Comparison of ENCODE assay signal across 25 cellular contexts in the genomic region with DNA sequence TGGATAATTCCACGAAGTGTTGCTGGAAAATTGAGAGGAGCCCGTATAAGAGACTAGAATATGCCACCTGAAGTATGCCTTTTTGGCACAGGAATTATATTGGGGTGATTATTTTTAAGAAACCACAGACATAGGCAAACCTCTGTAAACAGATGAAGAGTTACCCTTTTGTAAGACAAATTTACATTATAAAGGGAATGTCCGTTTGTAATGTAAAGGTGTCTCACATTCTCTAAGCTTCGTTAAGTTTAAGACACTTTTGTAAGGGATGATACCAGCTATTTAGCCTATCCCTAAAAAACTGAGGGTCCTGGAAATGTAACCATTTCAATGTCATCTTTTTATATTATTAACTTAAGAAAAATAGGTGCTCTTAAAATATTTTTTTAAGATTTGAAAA.
DNase-seq lines count a peak whose midpoint lies in the region; ATAC-seq and TF ChIP-seq lines count a peak whose summit lies in the region.
"Had no signal": no experiment of that assay in that cellular context is flagged by ENCODE, and none has a peak within 500 bp of the region (broad histone marks: within the 10 kb centered on the region; RNA-seq: fewer than 3 reads in every experiment).

No MANE protein-coding gene starts in this region.

- 67 to 75% (median 70%) methylated on average over 4 of the region's 4 CpGs for WGBS in spleen, 5 donors

- H3K4me3 Mint-ChIP-seq in WTC11 = 0 out of 2 replicates have a peak overlapping the region, but pooled peaks have one; percentile 6
- H3K4me3 Mint-ChIP-seq: CD14-positive monocyte; CD4-positive, alpha-beta memory T cell; CD4-positive, CD25-positive, alpha-beta regulatory T cell; CD8-positive, alpha-beta memory T cell had no signal

- intact Hi-C loops in spleen (cut with DNase I; ENCODE audit: low total_unique reads) = no loop called here

- TF ChIP-seq CTCF in WTC11 (IDR thresholded peaks at IDR 0.05) (no peak), spleen (IDR thresholded peaks at IDR 0.05 in 8 of 11, conservative IDR thresholded peaks at IDR 0.05 in 3 of 11) (no peak)

- no peak for TF ChIP-seq POLR2A in spleen (IDR thresholded peaks at IDR 0.05)

- no peaks in the 10 kb centered on the region for H3K27me3 ChIP-seq in HUES48 (ENCODE audit: control insufficient read depth, insufficient read depth, low read length)
- no peaks in the 10 kb centered on the region for H3K27me3 ChIP-seq in iPS-18a (ENCODE audit: control insufficient read depth, insufficient read depth, low read length)
- no peaks in the 10 kb centered on the region for H3K27me3 ChIP-seq in spleen (replicated peaks in 1 of 7)
- H3K27me3 ChIP-seq: BE2C, BLaER1 had no signal

- no peaks in the 10 kb centered on the region for H3K9me3 ChIP-seq in HUES48 (ENCODE audit: control insufficient read depth, insufficient read depth, low read length)
- no peaks in the 10 kb centered on the region for H3K9me3 ChIP-seq in iPS-18a (ENCODE audit: control insufficient read depth, low read depth, low read length)
- H3K9me3 ChIP-seq in spleen = no peaks in the 10 kb centered on the region
- H3K9me3 ChIP-seq: BE2C, BLaER1 had no signal

- peaks cover 4% of the 10 kb centered on the region; the same call in 1 of the 2 replicates for H3K9me3 Mint-ChIP-seq in WTC11
- H3K9me3 Mint-ChIP-seq: CD14-positive monocyte had no signal

- no peak overlapping the region for H3K27ac Mint-ChIP-seq in WTC11
- H3K27ac Mint-ChIP-seq: CD14-positive monocyte; CD4-positive, alpha-beta memory T cell; CD4-positive, CD25-positive, alpha-beta regulatory T cell; CD8-positive, alpha-beta memory T cell had no signal

- CTCF ChIA-PET in WTC11 (lab: Charles Lee) = no interaction called here

- H3K27ac ChIP-seq in HUES48 (ENCODE audit: low read depth, low read length) = peak overlapping the region; percentile 39
- H3K27ac ChIP-seq in iPS-18a (ENCODE audit: low read length) = no peak overlapping the region
- H3K27ac ChIP-seq in spleen = no peak overlapping the region
- H3K27ac ChIP-seq: BLaER1 had no signal

- H3K4me1 ChIP-seq in HUES48 (ENCODE audit: control insufficient read depth, insufficient read depth, low read length) (peaks cover 20% of the 10 kb centered on the region), iPS-18a (ENCODE audit: control insufficient read depth, low read depth, low read length) (peaks cover 20% of the 10 kb centered on the region), spleen (no peaks in the 10 kb centered on the region)
- H3K4me1 ChIP-seq: BE2C, BLaER1 had no signal

- no peak overlapping the region for H3K9ac ChIP-seq in HUES48 (ENCODE audit: low read depth, low read length)
- H3K9ac ChIP-seq in iPS-18a (ENCODE audit: low read length) = no peak overlapping the region
- H3K9ac ChIP-seq: BLaER1 had no signal

- DNase-seq in WTC11 (ENCODE audit: low spot score) = no peak
- no peak for DNase-seq in spleen
- DNase-seq in mucosa of gallbladder (ENCODE audit: low spot score) = no peak
- no peak for DNase-seq in kidney glomerular epithelial cell (lab: John Stamatoyannopoulos, UW)
- DNase-seq in activated T-cell treated with anti-CD3 and anti-CD28 coated beads for 4 hours = no peak
- DNase-seq: 8988T; ACHN; BE2C; C1 segment of cervical spinal cord; CD4-positive, alpha-beta memory T cell; CD4-positive, CD25-positive, alpha-beta regulatory T cell; CD8-positive, alpha-beta memory T cell; COR-L47; DMS 273 treated with DMSO at 0.1 percent for 48 hours; DMS153; DMS53; DMS79; DND-41; EL; GDM1 had no signal

- H3K36me3 ChIP-seq in HUES48 (ENCODE audit: control insufficient read depth, insufficient read depth, low read length) (no peaks in the 10 kb centered on the region), iPS-18a (ENCODE audit: control insufficient read depth, low read depth, low read length) (no peaks in the 10 kb centered on the region), spleen (no peaks in the 10 kb centered on the region)
- H3K36me3 ChIP-seq: BE2C, BLaER1 had no signal

- POLR2A ChIA-PET in WTC11 (lab: Charles Lee) = interaction anchor here (0.7 kb wide), 1 partner anchor 1543 kb away, joined by 3 read pairs; no protein-coding TSS in a partner anchor

- H3K4me1 Mint-ChIP-seq in WTC11 = peaks cover 44% of the 10 kb centered on the region
- H3K4me1 Mint-ChIP-seq: CD14-positive monocyte; CD4-positive, alpha-beta memory T cell; CD4-positive, CD25-positive, alpha-beta regulatory T cell; CD8-positive, alpha-beta memory T cell had no signal

- H3K27me3 Mint-ChIP-seq in WTC11 (ENCODE audit: low read depth) = no peaks in the 10 kb centered on the region; the same call in 1 of the 2 replicates
- H3K27me3 Mint-ChIP-seq: CD4-positive, alpha-beta memory T cell; CD4-positive, CD25-positive, alpha-beta regulatory T cell; CD8-positive, alpha-beta memory T cell had no signal

- ATAC-seq in WTC11 = peak; percentile 87
- ATAC-seq: GM12878 had no signal

- H3K4me3 ChIP-seq in HUES48 (ENCODE audit: low read depth, low read length) = peak overlapping the region; percentile 2; the same call in 1 of the 2 replicates
- peak overlapping the region; percentile 3 for H3K4me3 ChIP-seq in iPS-18a (ENCODE audit: low read length)
- H3K4me3 ChIP-seq in spleen = no peak overlapping the region
- H3K4me3 ChIP-seq: BLaER1, GM12878 had no signal

- peaks cover 2% of the 10 kb centered on the region; the same call in 1 of the 2 replicates for H3K36me3 Mint-ChIP-seq in WTC11
- H3K36me3 Mint-ChIP-seq: CD14-positive monocyte; CD4-positive, alpha-beta memory T cell; CD4-positive, CD25-positive, alpha-beta regulatory T cell; CD8-positive, alpha-beta memory T cell had no signal

TF ChIP-seq in WTC11, 78 proteins besides CTCF, POLR2A, EP300 and RAD21:
- no peak for TF ChIP-seq ATF1 (CRISPR knock-in tag; IDR thresholded peaks at IDR 0.05)
- no peak for TF ChIP-seq PRRX2 (CRISPR knock-in tag; IDR thresholded peaks at IDR 0.05)
- TF ChIP-seq RELA (CRISPR knock-in tag; IDR thresholded peaks at IDR 0.05; ENCODE audit: borderline replicate concordance) = no peak
- TF ChIP-seq ATF2 (CRISPR knock-in tag; IDR thresholded peaks at IDR 0.05; ENCODE audit: borderline replicate concordance, low read depth) = no peak
- TF ChIP-seq NR1H2 (CRISPR knock-in tag; IDR thresholded peaks at IDR 0.05) = no peak
- no peak for TF ChIP-seq FOXJ3 (CRISPR knock-in tag; IDR thresholded peaks at IDR 0.05; ENCODE audit: borderline replicate concordance)
- no peak for TF ChIP-seq E2F5 (CRISPR knock-in tag; IDR thresholded peaks at IDR 0.05)

Comparison
In these comparisons a context has a peak if more than half of its experiments do, and no peak if none do; other contexts are left out.
1. H3K4me3 ChIP-seq: peak in HUES48 (single experiment) and iPS-18a (single experiment); none in spleen (0 of 8).